23 cellular contexts compared by ENCODE assay signal in the genomic region with DNA sequence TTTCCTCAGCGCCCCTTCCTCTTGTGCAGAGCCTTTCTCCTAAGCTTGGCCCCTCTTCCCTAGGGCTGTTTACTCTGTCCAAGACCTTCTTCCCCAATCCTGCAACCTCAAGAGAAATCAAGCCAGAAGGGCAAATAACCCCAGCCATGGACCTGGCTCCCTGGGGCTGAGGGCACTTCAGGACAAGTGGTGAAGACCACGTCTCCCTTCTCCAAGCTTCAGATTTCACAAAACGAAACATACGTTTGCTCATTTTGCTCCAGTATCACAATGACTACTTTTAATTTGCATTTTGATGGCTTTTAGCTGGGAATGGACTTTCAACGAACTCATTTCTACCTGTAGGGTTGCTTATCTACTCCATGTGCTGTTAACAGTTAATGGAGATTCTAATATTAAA.
"Had no signal": no experiment of that assay in that cellular context is flagged by ENCODE, and none has a peak within 500 bp of the region (broad histone marks: within the 10 kb centered on the region; RNA-seq: fewer than 3 reads in every experiment).

No MANE protein-coding gene starts in this region.

- H3K27ac ChIP-seq: brain microvascular endothelial cell, cardiac muscle cell, SJSA1 had no signal

- ATAC-seq: activated T-cell treated with anti-CD3 and anti-CD28 coated beads, Interleukin-2, amount 50 U/mL, for 4 hours; PC-3; SK-N-SH treated with all-trans-retinoic acid at 6 μM for 48 hours had no signal

- H3K4me3 Mint-ChIP-seq: activated naive CD4-positive, alpha-beta T cell treated with anti-CD3 and anti-CD28 coated beads, Interleukin-2, amount 10 ng/mL, durations not matched to agents 7 days and 5 days; activated naive CD8-positive, alpha-beta T cell treated with anti-CD3 and anti-CD28 coated beads for 36 hours; activated T-cell treated with anti-CD3 and anti-CD28 coated beads, Interleukin-2, amount 50 U/mL, for 4 hours had no signal

- H3K27me3 Mint-ChIP-seq: activated naive CD4-positive, alpha-beta T cell treated with anti-CD3 and anti-CD28 coated beads, Interleukin-2, amount 10 ng/mL, durations not matched to agents 7 days and 5 days; activated naive CD8-positive, alpha-beta T cell treated with anti-CD3 and anti-CD28 coated beads for 36 hours had no signal

- H3K4me3 ChIP-seq: cardiac muscle cell, SJSA1 had no signal

- H3K36me3 ChIP-seq: cardiac muscle cell had no signal

- DNase-seq: activated CD4-positive, alpha-beta T cell treated with anti-CD3 and anti-CD28 coated beads for 48 hours; activated CD4-positive, alpha-beta T cell treated with anti-CD3 and anti-CD28 coated beads, Interleukin-2, amount 50 U/mL, for 4 hours; activated CD4-positive, CD25-positive, alpha-beta regulatory T cell treated with anti-CD3 and anti-CD28 coated beads, Interleukin-2, amount 50 U/mL, for 72 hours; activated gamma-delta T cell treated with Interleukin-2 at 50 U/mL for 16 hours; activated naive CD4-positive, alpha-beta T cell treated with anti-CD3 and anti-CD28 coated beads, Interleukin-2, amount 10 ng/mL, durations not matched to agents 7 days and 5 days; activated naive CD8-positive, alpha-beta T cell treated with anti-CD3 and anti-CD28 coated beads for 36 hours; activated T-cell treated with anti-CD3 and anti-CD28 coated beads, Interleukin-2, amount 50 U/mL, for 4 hours; brain microvascular endothelial cell; cerebellar nuclear complex; KG1; NCI-H1048; NCI-H146; NCI-H187 treated with DMSO at 0.1 percent for 48 hours; NCI-H2081 treated with DMSO at 0.1 percent for 48 hours; NCI-H446; NCI-H524; PC-3; SHP77; SW 1271 had no signal

- FAIRE-seq: RCC 7860 had no signal

- H3K9me3 ChIP-seq: SJSA1 had no signal

- H3K27ac Mint-ChIP-seq: activated naive CD4-positive, alpha-beta T cell treated with anti-CD3 and anti-CD28 coated beads, Interleukin-2, amount 10 ng/mL, durations not matched to agents 7 days and 5 days; activated naive CD8-positive, alpha-beta T cell treated with anti-CD3 and anti-CD28 coated beads for 36 hours had no signal

- H3K27me3 ChIP-seq: brain microvascular endothelial cell, cardiac muscle cell, SJSA1 had no signal
